In genomic region chr4:147780137-147780777, GRCh38 we compare ENCODE assay signal across 8 cellular contexts. TPM values are rescaled to one million over a fixed set of nuclear protein-coding genes. Genes with fewer than 3 reads are reported as not detected.
DNase-seq lines count a peak whose midpoint lies in the region; ATAC-seq, FAIRE-seq and TF ChIP-seq lines count a peak whose summit lies in the region.

No MANE protein-coding gene starts in this region.

- no peaks in the 10 kb centered on the region for H3K36me3 ChIP-seq in KMS-11 (ENCODE audit: insufficient read depth)
- no peaks in the 10 kb centered on the region for H3K36me3 ChIP-seq in mesendoderm (ENCODE audit: control insufficient read depth, insufficient read depth, low read length)
- H3K36me3 ChIP-seq in osteoblast (ENCODE audit: insufficient read depth, low read length) = no peaks in the 10 kb centered on the region

- no CpG with 5 or more reads among the region's 7 CpGs for WGBS in mesendoderm (ENCODE audit: extremely low coverage, insufficient coverage, low lambda C conversion rate)

- H3K27ac ChIP-seq in KMS-11 (peak overlapping the region; percentile 18; the same call in 1 of the 2 replicates), mesendoderm (ENCODE audit: low read depth, low read length) (no peak overlapping the region), osteoblast (ENCODE audit: low read depth, low read length) (no peak overlapping the region)

- H2AFZ ChIP-seq in KMS-11 (ENCODE audit: low read depth) = no peak overlapping the region
- H2AFZ ChIP-seq in osteoblast (ENCODE audit: low read length) = no peak overlapping the region

- H3K23ac ChIP-seq in mesendoderm (ENCODE audit: low read length) = no peak overlapping the region

- H3K27me3 ChIP-seq in KMS-11 (ENCODE audit: insufficient read depth, low read depth) (no peaks in the 10 kb centered on the region), mesendoderm (ENCODE audit: insufficient read depth, low read length, poor library complexity) (no peaks in the 10 kb centered on the region), osteoblast (ENCODE audit: insufficient read depth, low read length) (no peaks in the 10 kb centered on the region)

- H2AK5ac ChIP-seq in mesendoderm (ENCODE audit: low read length) = no peak overlapping the region

- H3K79me2 ChIP-seq in KMS-11 (ENCODE audit: insufficient read depth, low read depth) = peaks cover 71% of the 10 kb centered on the region
- H3K79me2 ChIP-seq in mesendoderm (ENCODE audit: control insufficient read depth, insufficient read depth, low read length) = no peaks in the 10 kb centered on the region
- H3K79me2 ChIP-seq in osteoblast (ENCODE audit: insufficient read depth, low read length) = peaks cover 70% of the 10 kb centered on the region

- no peak overlapping the region for H3K4ac ChIP-seq in mesendoderm (ENCODE audit: low read depth, low read length)

- no peak overlapping the region for H3K4me3 ChIP-seq in KMS-11 (IDR thresholded peaks at IDR 0.05; ENCODE audit: insufficient read depth, low read depth, low read length)
- H3K4me3 ChIP-seq in mesendoderm (ENCODE audit: low read length) = no peak overlapping the region
- H3K4me3 ChIP-seq in osteoblast (ENCODE audit: insufficient read depth, low read length) = no peak overlapping the region

- no peaks in the 10 kb centered on the region for H3K9me3 ChIP-seq in osteoblast (ENCODE audit: low read depth, low read length)

- peaks cover 57% of the 10 kb centered on the region for H3K4me1 ChIP-seq in KMS-11 (ENCODE audit: low read depth, poor library complexity, severe bottlenecking)
- H3K4me1 ChIP-seq in mesendoderm (ENCODE audit: control insufficient read depth, low read depth, low read length) = peaks cover 2% of the 10 kb centered on the region
- peaks cover 13% of the 10 kb centered on the region for H3K4me1 ChIP-seq in osteoblast (ENCODE audit: insufficient read depth, low read length)

- DNase-seq in GM18507 (ENCODE audit: extremely low spot score, insufficient read length, low read depth) = no peak
- no peak for DNase-seq in mesendoderm
- no peak for DNase-seq in DMS53 (lab: John Stamatoyannopoulos, UW)
- DNase-seq in NCI-H2171 (lab: John Stamatoyannopoulos, UW) = no peak
- no peak for DNase-seq in osteoblast (ENCODE audit: insufficient read length, low spot score, missing footprints)
- no peak for DNase-seq in NCI-H2227 treated with DMSO at 0.1 percent for 48 hours (lab: John Stamatoyannopoulos, UW)

- no peak overlapping the region for H4K8ac ChIP-seq in mesendoderm (ENCODE audit: low read depth, low read length)

- no peak overlapping the region for H2BK5ac ChIP-seq in mesendoderm (ENCODE audit: low read length)

- H3K9ac ChIP-seq in KMS-11 = no peak overlapping the region
- no peak overlapping the region for H3K9ac ChIP-seq in mesendoderm (ENCODE audit: low read length)

- H2BK15ac ChIP-seq in mesendoderm (replicated peaks; ENCODE audit: low read depth) = no peak overlapping the region

- peak; percentile 59 for ATAC-seq in GM21576 (IDR thresholded peaks at IDR 0.05; ENCODE audit: unreplicated experiment)

- TF ChIP-seq CTCF in KMS-11 (conservative IDR thresholded peaks at IDR 0.05; ENCODE audit: low read depth, low read length) (no peak), osteoblast (IDR thresholded peaks at IDR 0.05; ENCODE audit: extremely low read depth, low read depth, low read length) (no peak)

- no peak overlapping the region for H2BK120ac ChIP-seq in mesendoderm (ENCODE audit: low read depth, low read length)

- peak overlapping the region; percentile 27 for H3K4me2 ChIP-seq in KMS-11
- H3K4me2 ChIP-seq in mesendoderm (ENCODE audit: low read length) = no peak overlapping the region
- H3K4me2 ChIP-seq in osteoblast (ENCODE audit: insufficient read depth, low read length) = no peak overlapping the region

- peak; percentile 96 for FAIRE-seq in GM18507 (lab: Jason Lieb, UNC)

- H3K79me1 ChIP-seq in mesendoderm (ENCODE audit: low read length) = peaks cover 5% of the 10 kb centered on the region

- no peak overlapping the region for H3K18ac ChIP-seq in mesendoderm (ENCODE audit: low read length)

- no peak overlapping the region for H4K5ac ChIP-seq in mesendoderm (ENCODE audit: low read length)

- H3K56ac ChIP-seq in mesendoderm (ENCODE audit: low read length) = peak overlapping the region; percentile 42

- H4K20me1 ChIP-seq in KMS-11 (ENCODE audit: insufficient read depth) = no peaks in the 10 kb centered on the region
- peaks cover 23% of the 10 kb centered on the region for H4K20me1 ChIP-seq in osteoblast (ENCODE audit: insufficient read depth, low read length)

RNA-seq across cellular contexts. Expression of gene ARHGAP10, which starts 48.4 kb away (rescaled TPM):
- 12.9 TPM for polyA plus RNA-seq in mesendoderm (2013, experiment 1 of 2)
- polyA plus RNA-seq in mesendoderm (2013, experiment 2 of 2) = 13.3 TPM
- 31.5 and 32.7 TPM in 2 replicates for total RNA-seq in osteoblast
